9 cellular contexts compared by ENCODE assay signal in the genomic region with DNA sequence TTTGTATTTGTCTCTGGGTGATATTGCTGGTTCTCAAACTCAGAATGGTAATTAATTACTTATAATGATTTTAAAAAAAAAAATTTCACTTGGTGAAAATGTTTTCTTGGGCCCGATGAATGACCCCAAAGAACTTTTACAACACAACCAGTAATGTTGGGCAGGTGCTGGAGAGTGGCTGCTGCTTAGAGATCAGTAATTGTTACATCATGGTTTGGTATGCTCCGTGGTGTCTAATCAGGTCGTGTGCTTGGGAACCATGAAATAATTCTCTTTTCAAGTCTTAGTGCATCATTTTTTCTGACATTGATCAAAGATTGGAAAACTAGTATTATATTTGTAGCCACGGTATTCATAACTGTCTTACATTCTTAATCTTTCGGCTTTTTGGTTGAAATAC. TPM values are rescaled to one million over a fixed set of nuclear protein-coding genes. Genes with fewer than 3 reads are reported as not detected.
"Had no signal": no experiment of that assay in that cellular context is flagged by ENCODE, and none has a peak within 500 bp of the region (broad histone marks: within the 10 kb centered on the region; RNA-seq: fewer than 3 reads in every experiment).

No MANE protein-coding gene starts in this region.

- H3K4me3 Mint-ChIP-seq: H9 had no signal

- H2AFZ ChIP-seq: GM23248 had no signal

- ATAC-seq: K562 had no signal

- H3K4me3 ChIP-seq: GM23248, K562 had no signal

- H3K9me3 Mint-ChIP-seq: H9 had no signal

- FAIRE-seq: K562 had no signal

- H3K27ac Mint-ChIP-seq: H9 had no signal

- H3K27ac ChIP-seq: GM23248, HL-60 had no signal

- DNase-seq: GM23248, GOT3, H9, HCEC 1CT, IMR-90, KG1 had no signal

- H3K9ac ChIP-seq: GM23248 had no signal

RNA-seq across cellular contexts. Expression of a gene that starts 33.5 kb away (rescaled TPM):
- total RNA-seq: H4 had no signal
